ENCODE assay signal across 17 cellular contexts in genomic region chr2:10495311-10495987, GRCh38. TPM values are rescaled to one million over a fixed set of nuclear protein-coding genes. Genes with fewer than 3 reads are reported as not detected.
DNase-seq lines count a peak whose midpoint lies in the region; ATAC-seq and TF ChIP-seq lines count a peak whose summit lies in the region.
"Had no signal": no experiment of that assay in that cellular context is flagged by ENCODE, and none has a peak within 500 bp of the region (broad histone marks: within the 10 kb centered on the region; RNA-seq: fewer than 3 reads in every experiment).

No MANE protein-coding gene starts in this region.

- H3K9me3 ChIP-seq in right atrium auricular region = peaks cover 0 to 12% of the 10 kb centered on the region in 2 donors
- H3K9me3 ChIP-seq in right cardiac atrium (ENCODE audit: control insufficient read depth, low read length) = no peaks in the 10 kb centered on the region
- H3K9me3 ChIP-seq in left lung = no peaks in the 10 kb centered on the region
- H3K9me3 ChIP-seq: body of pancreas, testis had no signal

- ATAC-seq in right cardiac atrium (no peak), left lung (peak; percentile 8), GM21381 (IDR thresholded peaks at IDR 0.05; ENCODE audit: unreplicated experiment) (no peak)
- ATAC-seq: body of pancreas, left ventricle myocardium superior, Right ventricle myocardium inferior had no signal

- intact Hi-C loops in right cardiac atrium (cut with DNase I) (no loop called here), left lung (cut with DNase I) (no loop called here)

- no peak overlapping the region for H3K27ac ChIP-seq in right atrium auricular region
- no peak overlapping the region for H3K27ac ChIP-seq in right cardiac atrium (ENCODE audit: low read length)
- H3K27ac ChIP-seq in left lung = no peak overlapping the region
- H3K27ac ChIP-seq: body of pancreas, testis, WERI-Rb-1 had no signal

- H3K4me3 ChIP-seq in right atrium auricular region (no peak overlapping the region), right cardiac atrium (ENCODE audit: low read length) (no peak overlapping the region), left lung (no peak overlapping the region)
- H3K4me3 ChIP-seq: body of pancreas, testis had no signal

- DNase-seq in right atrium auricular region (ENCODE audit: low spot score) (peak; percentile 36), right cardiac atrium (no peak), NCI-H2029 treated with DMSO at 0.1 percent for 48 hours (lab: John Stamatoyannopoulos, UW) (peak; percentile 31), left lung (no peak), NOMO-1 treated with dmso at 0.1 percent for 144 hours (lab: John Stamatoyannopoulos, UW; ENCODE audit: unreplicated experiment) (no peak), Ammon's horn (ENCODE audit: low spot score) (no peak)
- DNase-seq: activated naive CD4-positive, alpha-beta T cell treated with anti-CD3 and anti-CD28 coated beads, Interleukin-2, amount 50 U/mL, for 16 hours; body of pancreas; erythroblast; left ventricle myocardium superior; NCI-H2227 treated with DMSO at 0.1 percent for 48 hours; small intestine; stimulated activated CD4-positive, alpha-beta T cell treated with anti-CD3 and anti-CD28 coated beads, Interleukin-4, amount 100 ng/mL, for 4 hours; testis; WERI-Rb-1 had no signal

- H3K4me1 ChIP-seq in right atrium auricular region (no peaks in the 10 kb centered on the region), right cardiac atrium (ENCODE audit: control insufficient read depth, insufficient read depth, low read length) (no peaks in the 10 kb centered on the region), left lung (no peaks in the 10 kb centered on the region)
- H3K4me1 ChIP-seq: testis had no signal

- H3K36me3 ChIP-seq in right atrium auricular region (no peaks in the 10 kb centered on the region), left lung (no peaks in the 10 kb centered on the region)
- H3K36me3 ChIP-seq: WERI-Rb-1 had no signal

- H3K27me3 ChIP-seq in right atrium auricular region (no peaks in the 10 kb centered on the region), right cardiac atrium (ENCODE audit: control insufficient read depth, insufficient read depth) (no peaks in the 10 kb centered on the region), left lung (peaks cover 0 to 33% of the 10 kb centered on the region in 2 donors)
- H3K27me3 ChIP-seq: body of pancreas, testis had no signal

- TF ChIP-seq CTCF in right atrium auricular region (IDR thresholded peaks at IDR 0.05) = no peak
- no peak for TF ChIP-seq CTCF in left lung (IDR thresholded peaks at IDR 0.05)

- WGBS in right cardiac atrium = 63% methylated on average over 24 of the region's 24 CpGs

RNA-seq across cellular contexts. Expression of gene ODC1, which starts 47.3 kb away (rescaled TPM):
- total RNA-seq in right atrium auricular region (10 to 100 TPM; 41.3 to 73.9 TPM), right cardiac atrium (10 to 100 TPM; 35.2 to 47.9 (median 39.8) TPM), left lung (10 to 100 TPM; 55.0 to 98.4 TPM)
- 17.3 TPM for polyA plus RNA-seq in right cardiac atrium

Comparison
In these comparisons a context has a peak if more than half of its experiments do, and no peak if none do; other contexts are left out.
1. DNase-seq: peak in right atrium auricular region (single experiment) and NCI-H2029 treated with DMSO at 0.1 percent for 48 hours (single experiment); none in right cardiac atrium (0 of 3), left lung (0 of 2), NOMO-1 treated with dmso at 0.1 percent for 144 hours (single experiment) and Ammon's horn (single experiment).